9 cellular contexts compared by ENCODE assay signal in the genomic region with DNA sequence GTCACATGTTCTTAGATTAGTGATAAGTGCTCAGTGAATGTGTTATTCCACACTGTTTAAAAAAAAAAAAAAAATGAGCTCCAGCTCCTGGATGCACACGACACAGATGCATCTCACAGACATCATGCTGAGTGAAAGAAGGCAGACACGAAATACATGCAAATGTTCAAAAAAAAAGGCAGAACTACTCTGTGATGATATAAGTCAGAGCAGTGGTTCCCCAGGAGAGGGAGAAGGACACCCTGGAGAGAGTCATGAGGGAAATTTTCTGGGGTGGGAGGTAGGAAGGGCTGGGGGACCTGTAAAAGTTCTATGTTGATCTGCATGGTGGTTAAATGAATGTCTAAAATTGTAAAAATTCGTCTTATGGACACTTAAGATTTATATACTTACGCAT. TPM values are rescaled to one million over a fixed set of nuclear protein-coding genes. Genes with fewer than 3 reads are reported as not detected.
DNase-seq lines count a peak whose midpoint lies in the region; ATAC-seq lines count a peak whose summit lies in the region.
"Had no signal": no experiment of that assay in that cellular context is flagged by ENCODE, and none has a peak within 500 bp of the region (broad histone marks: within the 10 kb centered on the region; RNA-seq: fewer than 3 reads in every experiment).

No MANE protein-coding gene starts in this region.

- H3K36me3 Mint-ChIP-seq in activated CD4-positive, alpha-beta T cell treated with anti-CD3 and anti-CD28 coated beads, Interleukin-2, amount 10 ng/mL, durations not matched to agents 24 days and 14 days (ENCODE audit: low read depth), result peaks cover 72% of the 10 kb centered on the region
- H3K36me3 Mint-ChIP-seq in activated CD4-positive, alpha-beta memory T cell treated with anti-CD3 and anti-CD28 coated beads for 36 hours, result peaks cover 81% of the 10 kb centered on the region
- peaks cover 9 to 19% (median 17%) of the 10 kb centered on the region in 3 donors for H3K36me3 Mint-ChIP-seq in immature natural killer cell

- DNase-seq in activated CD4-positive, alpha-beta T cell treated with anti-CD3 and anti-CD28 coated beads, Interleukin-2, amount 10 ng/mL, durations not matched to agents 24 days and 14 days, result peak; percentile 59
- no peak for DNase-seq in activated CD4-positive, alpha-beta T cell treated with anti-CD3 and anti-CD28 coated beads for 4 hours
- no peak for DNase-seq in activated CD4-positive, alpha-beta memory T cell treated with anti-CD3 and anti-CD28 coated beads for 36 hours
- no peak for DNase-seq in immature natural killer cell
- no peak for DNase-seq in substantia nigra (lab: John Stamatoyannopoulos, UW)
- DNase-seq in NCI-H774 (lab: John Stamatoyannopoulos, UW), result no peak
- no peak for DNase-seq in caudate nucleus (lab: John Stamatoyannopoulos, UW)

- H3K27ac ChIP-seq in substantia nigra (ENCODE audit: low read depth, low read length, poor library complexity, severe bottlenecking), result peak overlapping the region; percentile 65
- no peak overlapping the region for H3K27ac ChIP-seq in caudate nucleus (ENCODE audit: low read depth, low read length)

- no peaks in the 10 kb centered on the region for H3K27me3 Mint-ChIP-seq in activated CD4-positive, alpha-beta T cell treated with anti-CD3 and anti-CD28 coated beads, Interleukin-2, amount 10 ng/mL, durations not matched to agents 24 days and 14 days
- no peaks in the 10 kb centered on the region for H3K27me3 Mint-ChIP-seq in activated CD4-positive, alpha-beta memory T cell treated with anti-CD3 and anti-CD28 coated beads for 36 hours
- H3K27me3 Mint-ChIP-seq in immature natural killer cell (ENCODE audit: low read depth in 3 of 3), result peaks cover 49 to 80% (median 57%) of the 10 kb centered on the region in 3 donors

- intact Hi-C loops in activated CD4-positive, alpha-beta T cell treated with anti-CD3 and anti-CD28 coated beads, Interleukin-2, amount 10 ng/mL, durations not matched to agents 24 days and 14 days (cut with micrococcal nuclease), result no loop called here
- intact Hi-C loops in activated CD4-positive, alpha-beta memory T cell treated with anti-CD3 and anti-CD28 coated beads for 36 hours (cut with micrococcal nuclease), result no loop called here

- H3K4me3 Mint-ChIP-seq in activated CD4-positive, alpha-beta T cell treated with anti-CD3 and anti-CD28 coated beads, Interleukin-2, amount 10 ng/mL, durations not matched to agents 24 days and 14 days, result peak overlapping the region; percentile 96
- peak overlapping the region; percentile 92 for H3K4me3 Mint-ChIP-seq in activated CD4-positive, alpha-beta memory T cell treated with anti-CD3 and anti-CD28 coated beads for 36 hours
- H3K4me3 Mint-ChIP-seq in immature natural killer cell, result peak overlapping the region; percentile 15 to 87 (median 74)

- CTCF ChIA-PET in activated CD4-positive, alpha-beta memory T cell treated with anti-CD3 and anti-CD28 coated beads for 36 hours (lab: Charles Lee), result interaction anchor here (1.2 to 1.4 kb wide), 2 partner anchors 33 to 139 kb away, joined by 3 to 10 read pairs; no protein-coding TSS in a partner anchor

- no peak for ATAC-seq in GM19023 (IDR thresholded peaks at IDR 0.05; ENCODE audit: unreplicated experiment)

- H3K9me3 Mint-ChIP-seq in activated CD4-positive, alpha-beta T cell treated with anti-CD3 and anti-CD28 coated beads, Interleukin-2, amount 10 ng/mL, durations not matched to agents 24 days and 14 days, result no peaks in the 10 kb centered on the region
- no peaks in the 10 kb centered on the region for H3K9me3 Mint-ChIP-seq in activated CD4-positive, alpha-beta memory T cell treated with anti-CD3 and anti-CD28 coated beads for 36 hours
- H3K9me3 Mint-ChIP-seq in immature natural killer cell, result no peaks in the 10 kb centered on the region

- peaks cover 71% of the 10 kb centered on the region for H3K4me1 Mint-ChIP-seq in activated CD4-positive, alpha-beta T cell treated with anti-CD3 and anti-CD28 coated beads, Interleukin-2, amount 10 ng/mL, durations not matched to agents 24 days and 14 days
- H3K4me1 Mint-ChIP-seq in activated CD4-positive, alpha-beta memory T cell treated with anti-CD3 and anti-CD28 coated beads for 36 hours (ENCODE audit: low read depth), result peaks cover 62% of the 10 kb centered on the region
- H3K4me1 Mint-ChIP-seq in immature natural killer cell, result peaks cover 74 to 75% of the 10 kb centered on the region in 2 donors

- H3K27ac Mint-ChIP-seq in activated CD4-positive, alpha-beta T cell treated with anti-CD3 and anti-CD28 coated beads, Interleukin-2, amount 10 ng/mL, durations not matched to agents 24 days and 14 days, result peak overlapping the region; percentile 100
- peak overlapping the region; percentile 97 for H3K27ac Mint-ChIP-seq in activated CD4-positive, alpha-beta memory T cell treated with anti-CD3 and anti-CD28 coated beads for 36 hours
- H3K27ac Mint-ChIP-seq in immature natural killer cell, result peak overlapping the region; percentile 86 to 98 (median 96)

- POLR2A ChIA-PET in activated CD4-positive, alpha-beta memory T cell treated with anti-CD3 and anti-CD28 coated beads for 36 hours (lab: Charles Lee), result interaction anchor here (2.1 kb wide), 1 partner anchor 41 kb away, joined by 7 read pairs; a partner anchor contains a TSS

RNA-seq across cellular contexts. Expression of a gene that starts 4.3 kb away (rescaled TPM):
- total RNA-seq in activated CD4-positive, alpha-beta T cell treated with anti-CD3 and anti-CD28 coated beads, Interleukin-2, amount 10 ng/mL, durations not matched to agents 24 days and 14 days, result 40.5 and 43.1 TPM in 2 replicates
- 10 to 100 TPM; 63.0 to 66.2 TPM for total RNA-seq in activated CD4-positive, alpha-beta memory T cell treated with anti-CD3 and anti-CD28 coated beads for 36 hours
- 10 to 100 TPM; 42.1 to 46.6 (median 43.4) TPM for polyA plus RNA-seq in immature natural killer cell

RNA-seq across cellular contexts. Expression of a gene that starts 41.6 kb away (rescaled TPM):
- total RNA-seq in activated CD4-positive, alpha-beta T cell treated with anti-CD3 and anti-CD28 coated beads, Interleukin-2, amount 10 ng/mL, durations not matched to agents 24 days and 14 days, result 0.54 and 0.89 TPM in 2 replicates
- total RNA-seq in activated CD4-positive, alpha-beta memory T cell treated with anti-CD3 and anti-CD28 coated beads for 36 hours, result 1 to 10 TPM; 1.7 to 1.8 TPM
- polyA plus RNA-seq in immature natural killer cell, result under 1 TPM in 2 of 3 donors, not detected in 1; 0.39 to 0.45 TPM

RNA-seq across cellular contexts. Expression of a gene that starts 41.6 kb away (rescaled TPM):
- total RNA-seq in activated CD4-positive, alpha-beta T cell treated with anti-CD3 and anti-CD28 coated beads, Interleukin-2, amount 10 ng/mL, durations not matched to agents 24 days and 14 days, result 31.5 and 32.1 TPM in 2 replicates
- 10 to 100 TPM; 32.7 to 34.1 TPM for total RNA-seq in activated CD4-positive, alpha-beta memory T cell treated with anti-CD3 and anti-CD28 coated beads for 36 hours
- polyA plus RNA-seq in immature natural killer cell, result 1 to 10 TPM; 5.3 to 7.8 (median 5.4) TPM

RNA-seq across cellular contexts. Expression of a gene that starts 43.3 kb away (rescaled TPM):
- 2.7 and 2.9 TPM in 2 replicates for total RNA-seq in activated CD4-positive, alpha-beta T cell treated with anti-CD3 and anti-CD28 coated beads, Interleukin-2, amount 10 ng/mL, durations not matched to agents 24 days and 14 days
- total RNA-seq in activated CD4-positive, alpha-beta memory T cell treated with anti-CD3 and anti-CD28 coated beads for 36 hours, result 1 to 10 TPM; 1.3 to 1.6 TPM
- polyA plus RNA-seq in immature natural killer cell, result under 1 TPM in 2 of 3 donors, not detected in 1; 0.03 to 0.27 TPM
- polyA plus RNA-seq: AG04450 had no signal
